In the genomic region with DNA sequence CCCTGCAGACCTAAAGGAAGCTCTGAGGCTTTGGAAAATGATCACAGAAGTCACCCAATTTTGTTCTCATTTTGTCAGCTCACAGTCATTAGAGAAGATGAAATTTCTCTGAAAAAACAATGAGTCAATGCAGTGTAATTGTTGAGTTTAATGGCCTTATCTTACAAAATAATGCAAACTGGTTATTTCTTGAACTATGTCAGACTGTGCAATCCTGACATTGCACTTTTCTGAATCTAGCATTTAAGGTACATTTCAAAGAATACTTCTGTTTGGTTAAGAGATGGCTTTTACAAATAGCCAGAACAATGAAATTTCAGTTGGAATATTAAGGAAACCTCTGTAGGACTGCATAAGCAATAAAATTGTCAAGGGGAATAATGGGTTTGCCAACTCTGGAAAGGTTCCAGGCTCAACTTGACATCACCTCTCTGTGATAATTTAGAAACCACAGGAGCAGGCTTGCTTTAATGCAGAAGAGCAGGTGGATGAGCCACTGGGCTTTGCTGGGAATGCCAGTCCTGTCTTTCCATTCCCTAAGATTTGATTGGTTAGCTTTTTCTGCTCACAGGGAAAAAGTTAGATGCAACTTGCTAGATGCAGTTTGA, we compare ENCODE assay signal across 21 cellular contexts.
DNase-seq lines count a peak whose midpoint lies in the region; ATAC-seq and TF ChIP-seq lines count a peak whose summit lies in the region.
"Had no signal": no experiment of that assay in that cellular context is flagged by ENCODE, and none has a peak within 500 bp of the region (broad histone marks: within the 10 kb centered on the region; RNA-seq: fewer than 3 reads in every experiment).

No MANE protein-coding gene starts in this region.

- POLR2A ChIA-PET in CD8-positive, alpha-beta memory T cell (lab: Charles Lee), result no interaction called here

- in situ Hi-C loops in astrocyte of the spinal cord (cut with HindIII; ENCODE audit: low sequenced_read_pairs), result no loop called here

- no peak overlapping the region for H3K27ac ChIP-seq in CD8-positive, alpha-beta memory T cell (ENCODE audit: low read depth, low read length)
- H3K27ac ChIP-seq: BLaER1 treated with 17β-estradiol and CSF1 and Interleukin-3, amounts not matched to agents 10 nM and 100 nM; parathyroid adenoma; tibial nerve had no signal

- DNase-seq in ELR (ENCODE audit: low read depth) (peak; percentile 44), NCI-H2081 treated with DMSO at 0.1 percent for 48 hours (lab: John Stamatoyannopoulos, UW) (peak; percentile 33), astrocyte of the spinal cord (ENCODE audit: low read depth, low spot score) (peak; percentile 15), kidney tubule cell (ENCODE audit: low spot score) (peak; percentile 16), DMS153 treated with DMSO at 0.1 percent for 48 hours (lab: John Stamatoyannopoulos, UW; ENCODE audit: unreplicated experiment) (no peak)
- DNase-seq in CD8-positive, alpha-beta memory T cell, result no peak
- no peak for DNase-seq in stimulated activated CD4-positive, alpha-beta T cell treated with anti-CD3 and anti-CD28 coated beads, Interleukin-4, amount 100 ng/mL, for 1 hour
- DNase-seq: activated CD4-positive, alpha-beta T cell treated with anti-CD3 and anti-CD28 coated beads, Interleukin-2, amount 50 U/mL, for 1 hour; activated T-cell treated with anti-CD3 and anti-CD28 coated beads, Interleukin-2, amount 50 U/mL, for 1 hour; caudate nucleus; effector memory CD4-positive, alpha-beta T cell; left ventricle myocardium superior; NCI-H1048; NCI-H446 treated with DMSO at 0.1 percent for 48 hours; small intestine had no signal

- H3K4me1 Mint-ChIP-seq in CD8-positive, alpha-beta memory T cell, result no peaks in the 10 kb centered on the region
- H3K4me1 Mint-ChIP-seq: activated naive CD4-positive, alpha-beta T cell treated with anti-CD3 and anti-CD28 coated beads, Interleukin-2, amount 50 U/mL, for 24 hours had no signal

- no peaks in the 10 kb centered on the region for H3K36me3 ChIP-seq in CD8-positive, alpha-beta memory T cell (ENCODE audit: insufficient read depth, low read length)
- H3K36me3 ChIP-seq: BLaER1 treated with 17β-estradiol and CSF1 and Interleukin-3, amounts not matched to agents 10 nM and 100 nM; tibial nerve had no signal

- no peak overlapping the region for H3K4me3 Mint-ChIP-seq in CD8-positive, alpha-beta memory T cell
- H3K4me3 Mint-ChIP-seq: activated naive CD4-positive, alpha-beta T cell treated with anti-CD3 and anti-CD28 coated beads, Interleukin-2, amount 50 U/mL, for 24 hours had no signal

- no peak for ATAC-seq in GM21390 (IDR thresholded peaks at IDR 0.05; ENCODE audit: unreplicated experiment)
- ATAC-seq: left ventricle myocardium superior, Panc1 had no signal

- no peaks in the 10 kb centered on the region for H3K4me1 ChIP-seq in CD8-positive, alpha-beta memory T cell (ENCODE audit: insufficient read depth, low read length)
- H3K4me1 ChIP-seq: BLaER1 treated with 17β-estradiol and CSF1 and Interleukin-3, amounts not matched to agents 10 nM and 100 nM; parathyroid adenoma; tibial nerve had no signal

- CTCF ChIA-PET in CD8-positive, alpha-beta memory T cell (lab: Charles Lee), result no interaction called here

- no peak overlapping the region for H3K4me3 ChIP-seq in astrocyte of the spinal cord (ENCODE audit: low read depth, low read length)
- H3K4me3 ChIP-seq in CD8-positive, alpha-beta memory T cell (ENCODE audit: low read length), result no peak overlapping the region
- H3K4me3 ChIP-seq: BLaER1 treated with 17β-estradiol and CSF1 and Interleukin-3, amounts not matched to agents 10 nM and 100 nM; tibial nerve had no signal

- peaks cover 0 to 7% (median 2%) of the 10 kb centered on the region in 5 donors for H3K9me3 Mint-ChIP-seq in CD8-positive, alpha-beta memory T cell
- H3K9me3 Mint-ChIP-seq: activated naive CD4-positive, alpha-beta T cell treated with anti-CD3 and anti-CD28 coated beads, Interleukin-2, amount 50 U/mL, for 24 hours had no signal

- no peaks in the 10 kb centered on the region for H3K36me3 Mint-ChIP-seq in CD8-positive, alpha-beta memory T cell
- H3K36me3 Mint-ChIP-seq: activated naive CD4-positive, alpha-beta T cell treated with anti-CD3 and anti-CD28 coated beads, Interleukin-2, amount 50 U/mL, for 24 hours had no signal

- H3K9me3 ChIP-seq in CD8-positive, alpha-beta memory T cell (ENCODE audit: low read length), result no peaks in the 10 kb centered on the region
- H3K9me3 ChIP-seq: tibial nerve had no signal

- peaks cover 0 to 2% of the 10 kb centered on the region in 2 donors for H3K27me3 Mint-ChIP-seq in CD8-positive, alpha-beta memory T cell
- H3K27me3 Mint-ChIP-seq: activated naive CD4-positive, alpha-beta T cell treated with anti-CD3 and anti-CD28 coated beads, Interleukin-2, amount 50 U/mL, for 24 hours had no signal

- H3K27ac Mint-ChIP-seq in CD8-positive, alpha-beta memory T cell, result no peak overlapping the region
- H3K27ac Mint-ChIP-seq: activated naive CD4-positive, alpha-beta T cell treated with anti-CD3 and anti-CD28 coated beads, Interleukin-2, amount 50 U/mL, for 24 hours had no signal

- TF ChIP-seq CTCF in astrocyte of the spinal cord (IDR thresholded peaks at IDR 0.05; ENCODE audit: low read depth, low read length), result no peak

- no peaks in the 10 kb centered on the region for H3K27me3 ChIP-seq in CD8-positive, alpha-beta memory T cell (ENCODE audit: insufficient read depth, low read length, poor library complexity, severe bottlenecking)
- H3K27me3 ChIP-seq: tibial nerve had no signal

Comparison
In these comparisons a context has a peak if more than half of its experiments do, and no peak if none do; other contexts are left out.
1. DNase-seq: peak in ELR (single experiment), NCI-H2081 treated with DMSO at 0.1 percent for 48 hours (single experiment), astrocyte of the spinal cord (single experiment) and kidney tubule cell (single experiment); none in CD8-positive, alpha-beta memory T cell (0 of 5), DMS153 treated with DMSO at 0.1 percent for 48 hours (single experiment) and stimulated activated CD4-positive, alpha-beta T cell treated with anti-CD3 and anti-CD28 coated beads, Interleukin-4, amount 100 ng/mL, for 1 hour (single experiment).